In the genomic region with DNA sequence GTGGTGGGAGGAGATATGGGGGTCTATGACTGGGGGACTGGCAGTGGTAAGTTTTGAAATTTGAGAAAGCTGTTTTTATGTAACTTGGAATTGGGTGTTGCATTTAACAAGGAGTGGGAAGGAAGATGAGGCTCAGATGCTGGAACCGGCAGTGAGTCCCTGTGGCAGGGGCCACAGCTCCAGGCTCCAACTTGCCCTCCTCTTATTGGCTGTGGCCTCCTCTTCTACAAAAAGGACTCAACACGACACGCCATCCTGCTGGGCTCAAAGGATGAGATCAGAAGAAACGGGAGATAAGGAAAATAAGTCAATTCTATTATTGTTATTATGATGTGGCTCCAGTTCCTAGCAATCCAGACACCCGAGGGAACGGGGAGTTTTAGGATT, we compare ENCODE assay signal across 20 cellular contexts. TPM values are rescaled to one million over a fixed set of nuclear protein-coding genes. Genes with fewer than 3 reads are reported as not detected.
DNase-seq lines count a peak whose midpoint lies in the region; ATAC-seq, FAIRE-seq and TF ChIP-seq lines count a peak whose summit lies in the region.
"Had no signal": no experiment of that assay in that cellular context is flagged by ENCODE, and none has a peak within 500 bp of the region (broad histone marks: within the 10 kb centered on the region; RNA-seq: fewer than 3 reads in every experiment).

No MANE protein-coding gene starts in this region.

- H3K27me3 ChIP-seq in HepG2 (ENCODE audit: control insufficient read depth in 1 of 2, insufficient read depth in 2 of 2, low read length in 2 of 2) (no peaks in the 10 kb centered on the region), right lobe of liver (no peaks in the 10 kb centered on the region), gastroesophageal sphincter (no peaks in the 10 kb centered on the region), neuronal stem cell (ENCODE audit: control insufficient read depth in 3 of 3, insufficient read depth in 3 of 3, low read depth in 1 of 3, low read length in 3 of 3) (peaks cover 0 to 6% (median 0%) of the 10 kb centered on the region in 3 experiments)
- H3K27me3 ChIP-seq: testis had no signal

- H3K9me3 ChIP-seq in HepG2 (ENCODE audit: low read length) (no peaks in the 10 kb centered on the region), right lobe of liver (no peaks in the 10 kb centered on the region), gastroesophageal sphincter (no peaks in the 10 kb centered on the region), neuronal stem cell (replicated peaks in 1 of 2; ENCODE audit: control insufficient read depth in 2 of 2, insufficient read depth in 1 of 2, low read depth in 1 of 2, low read length in 2 of 2) (no peaks in the 10 kb centered on the region)
- H3K9me3 ChIP-seq: testis had no signal

- peak overlapping the region; percentile 33 for H3K4me2 ChIP-seq in HepG2 (ENCODE audit: low read depth, low read length)
- H3K4me2 ChIP-seq in neuronal stem cell (ENCODE audit: insufficient read depth, low read length, poor library complexity, severe bottlenecking), result no peak overlapping the region

- H3K18ac ChIP-seq in neuronal stem cell (ENCODE audit: low read length), result no peak overlapping the region

- no peak overlapping the region for H2BK15ac ChIP-seq in neuronal stem cell (ENCODE audit: low read length)

- WGBS in HepG2 (ENCODE audit: low lambda C conversion rate), result 6% methylated on average over 6 of the region's 6 CpGs
- WGBS in right lobe of liver (ENCODE audit: insufficient coverage, low coverage, low lambda C conversion rate, missing lambda C conversion rate), result 59% methylated on average over 5 of the region's 6 CpGs
- WGBS in gastroesophageal sphincter (ENCODE audit: low coverage in 1 of 2), 2 donors, result 56 to 67% methylated on average over 1 to 4 of the region's 6 CpGs
- whole genome bisulfite sequencing in neuronal stem cell (ENCODE audit: extremely low coverage in 2 of 2, insufficient read length in 2 of 2, insufficient replicate concordance in 1 of 2), 2 donors, result no CpG with 5 or more reads among the region's 6 CpGs

- H3K4me1 ChIP-seq in HepG2 (ENCODE audit: insufficient read depth, low read length), result peaks cover 81% of the 10 kb centered on the region
- H3K4me1 ChIP-seq in right lobe of liver, result peaks cover 2 to 24% (median 10%) of the 10 kb centered on the region in 4 donors
- peaks cover 0 to 38% (median 3%) of the 10 kb centered on the region in 3 donors for H3K4me1 ChIP-seq in gastroesophageal sphincter
- peaks cover 0 to 14% of the 10 kb centered on the region in 2 donors for H3K4me1 ChIP-seq in neuronal stem cell (ENCODE audit: control insufficient read depth in 2 of 2, insufficient read depth in 1 of 2, low read depth in 1 of 2, low read length in 2 of 2)

- H4K20me1 ChIP-seq in HepG2 (ENCODE audit: insufficient read depth, low read length), result no peaks in the 10 kb centered on the region

- ATAC-seq in HepG2, result no peak
- no peak for ATAC-seq in right lobe of liver
- ATAC-seq in gastroesophageal sphincter, result peak; percentile 2
- no peak for ATAC-seq in HG02798 (IDR thresholded peaks at IDR 0.05; ENCODE audit: poor library complexity, unreplicated experiment)
- no peak for ATAC-seq in HG02588 (IDR thresholded peaks at IDR 0.05; ENCODE audit: unreplicated experiment)

- no peak overlapping the region for H2BK120ac ChIP-seq in neuronal stem cell (ENCODE audit: low read depth, low read length)

- H4K91ac ChIP-seq in neuronal stem cell (ENCODE audit: low read depth, low read length, poor library complexity), result no peak overlapping the region

- no peak overlapping the region for H3K4ac ChIP-seq in neuronal stem cell (ENCODE audit: low read length)

- no peaks in the 10 kb centered on the region for H3K79me2 ChIP-seq in HepG2 (ENCODE audit: insufficient read depth, low read length)

- intact Hi-C loops in HepG2 (cut with micrococcal nuclease; ENCODE audit: unreplicated experiment), result no loop called here
- intact Hi-C loops in right lobe of liver (cut with DNase I), result no loop called here

- H3K4me3 ChIP-seq in HepG2 (replicated peaks in 1 of 3; ENCODE audit: insufficient read depth in 1 of 3, low read depth in 2 of 3, low read length in 3 of 3), result no peak overlapping the region
- no peak overlapping the region for H3K4me3 ChIP-seq in right lobe of liver
- no peak overlapping the region for H3K4me3 ChIP-seq in gastroesophageal sphincter
- H3K4me3 ChIP-seq in neuronal stem cell (ENCODE audit: low read length in 2 of 2), result no peak overlapping the region
- H3K4me3 ChIP-seq: testis had no signal

- no peak for TF ChIP-seq POLR2A in HepG2 (IDR thresholded peaks at IDR 0.05; ENCODE audit: insufficient read depth in 1 of 2, low read depth in 2 of 2, low read length in 2 of 2)
- TF ChIP-seq POLR2A in right lobe of liver (IDR thresholded peaks at IDR 0.05), result no peak
- no peak for TF ChIP-seq POLR2A in gastroesophageal sphincter (IDR thresholded peaks at IDR 0.05)

- CTCF ChIA-PET in HepG2 (lab: Yijun Ruan, JAX; ENCODE audit: low intra/inter-chr PET ratio, low total read pairs), result no interaction called here

- no peak overlapping the region for H3K27ac ChIP-seq in HepG2 (ENCODE audit: extremely low read length, insufficient read depth, low read length)
- H3K27ac ChIP-seq in right lobe of liver, result no peak overlapping the region
- H3K27ac ChIP-seq in gastroesophageal sphincter, result peak overlapping the region in 2 of 4 donors; percentile 45 to 88
- H3K27ac ChIP-seq in neuronal stem cell (replicated peaks; ENCODE audit: low read length), result no peak overlapping the region
- H3K27ac ChIP-seq: HL-60, testis had no signal

- H3K36me3 ChIP-seq in HepG2 (replicated peaks in 1 of 2; ENCODE audit: control insufficient read depth in 1 of 2, insufficient read depth in 2 of 2, low read length in 2 of 2) (no peaks in the 10 kb centered on the region), right lobe of liver (no peaks in the 10 kb centered on the region), gastroesophageal sphincter (no peaks in the 10 kb centered on the region), neuronal stem cell (replicated peaks in 1 of 2; ENCODE audit: control insufficient read depth in 2 of 2, insufficient read depth in 2 of 2, low read length in 2 of 2) (no peaks in the 10 kb centered on the region)

- no peak overlapping the region for H2BK12ac ChIP-seq in neuronal stem cell (ENCODE audit: low read length)

- TF ChIP-seq EP300 in HepG2 (IDR thresholded peaks at IDR 0.05; ENCODE audit: low read depth in 2 of 2, low read length in 2 of 2) (no peak), HepG2 (CRISPR knock-in tag; IDR thresholded peaks at IDR 0.05; ENCODE audit: borderline replicate concordance) (no peak), gastroesophageal sphincter (IDR thresholded peaks at IDR 0.05) (no peak)

- no peak overlapping the region for H4K8ac ChIP-seq in neuronal stem cell (ENCODE audit: low read depth, low read length)

- no peaks in the 10 kb centered on the region for H3K79me1 ChIP-seq in neuronal stem cell (ENCODE audit: low read depth, low read length)

- H2AK5ac ChIP-seq in neuronal stem cell (ENCODE audit: low read depth, low read length), result no peak overlapping the region

- FAIRE-seq in HepG2 (lab: Jason Lieb, UNC), result no peak
- FAIRE-seq: GM12892, islet of Langerhans had no signal

- no peak overlapping the region for H3K9ac ChIP-seq in HepG2 (ENCODE audit: insufficient read depth, low read depth, low read length)
- no peak overlapping the region for H3K9ac ChIP-seq in neuronal stem cell (ENCODE audit: low read depth, low read length, poor library complexity)

- TF ChIP-seq CTCF in HepG2 (CRISPR knock-in tag; IDR thresholded peaks at IDR 0.05) (no peak), right lobe of liver (IDR thresholded peaks at IDR 0.05) (no peak), gastroesophageal sphincter (IDR thresholded peaks at IDR 0.05) (no peak)

- no peak overlapping the region for H3K23ac ChIP-seq in neuronal stem cell (ENCODE audit: low read depth, low read length, poor library complexity)

- DNase-seq in HepG2 (ENCODE audit: low spot score) (no peak), right lobe of liver (no peak), neuronal stem cell (ENCODE audit: low spot score) (no peak), SHP77 treated with DMSO at 0.1 percent for 48 hours (lab: John Stamatoyannopoulos, UW) (no peak), DMS153 treated with DMSO at 0.1 percent for 48 hours (lab: John Stamatoyannopoulos, UW; ENCODE audit: unreplicated experiment) (no peak)
- DNase-seq: 8988T; activated CD4-positive, alpha-beta T cell treated with anti-CD3 and anti-CD28 coated beads, Interleukin-2, amount 10 ng/mL, durations not matched to agents 7 days and 5 days; activated naive CD4-positive, alpha-beta T cell treated with Interleukin-2 at 50 U/mL for 16 hours; C1 segment of cervical spinal cord; head of caudate nucleus; KG1; NCI-H1092; stimulated activated CD4-positive, alpha-beta T cell treated with anti-CD3 and anti-CD28 coated beads, Interleukin-4, amount 100 ng/mL, for 24 hours; testis had no signal

- BruUV-seq in HepG2 (replicated peaks; lab: Mats Ljungman, UMichigan), result no TSS peak

- H2BK5ac ChIP-seq in neuronal stem cell (ENCODE audit: low read length), result no peak overlapping the region

- no peak for TF ChIP-seq RAD21 in HepG2 (CRISPR knock-in tag; IDR thresholded peaks at IDR 0.05)

- POLR2A ChIA-PET in HepG2 (lab: Yijun Ruan, JAX), result no interaction called here

- in situ Hi-C loops in HepG2 (cut with HindIII; ENCODE audit: extremely low pct_ligation_motif_present, low pct_unique_long_range_greater_than_20kb), result no loop called here

- H3K14ac ChIP-seq in neuronal stem cell (ENCODE audit: low read length), result no peak overlapping the region

- no peak overlapping the region for H2AFZ ChIP-seq in HepG2 (ENCODE audit: low read length)
- H2AFZ ChIP-seq in neuronal stem cell (ENCODE audit: low read length), result peak overlapping the region; percentile 46

RNA-seq across cellular contexts. Expression of gene TGM2, which starts 5.8 kb away (rescaled TPM):
- total RNA-seq in HepG2 (2016; rRNA removed; fragmentation: Illumina TruSeq; extraction: Trizol), result 4.2 and 4.5 TPM in 2 replicates
- total RNA-seq in HepG2 (2016; cell fraction: cytosol; rRNA removed; fragmentation: Illumina TruSeq; extraction: Trizol; ENCODE audit: low read depth), result 0.61 and 0.88 TPM in 2 replicates
- 3.3 and 4.3 TPM in 2 replicates for total RNA-seq in HepG2 (2016; cell fraction: insoluble cytoplasmic fraction; rRNA removed; fragmentation: Illumina TruSeq; extraction: Trizol)
- total RNA-seq in HepG2 (2016; cell fraction: membrane; rRNA removed; fragmentation: Illumina TruSeq; extraction: Trizol), result 2.1 and 2.3 TPM in 2 replicates
- total RNA-seq in HepG2 (2016; cell fraction: nucleus; rRNA removed; fragmentation: Illumina TruSeq; extraction: Trizol), result 4.3 and 4.5 TPM in 2 replicates
- 46.4 and 52.3 TPM in 2 replicates for polyA plus RNA-seq in HepG2 (2011; rRNA removed)
- polyA plus RNA-seq in HepG2 (2011; cell fraction: cytosol; rRNA removed), result 39.7 and 45.8 TPM in 2 replicates
- polyA plus RNA-seq in HepG2 (2011; cell fraction: nucleus; rRNA removed), result 48.4 and 54.8 TPM in 2 replicates
- polyA plus RNA-seq in HepG2 (2012), result 14.4 and 32.4 TPM in 2 replicates
- 1.5 and 1.8 TPM in 2 replicates for polyA plus RNA-seq in HepG2 (2016; cell fraction: cytosol; fragmentation: Illumina TruSeq; extraction: Trizol; ENCODE audit: low read depth)
- polyA plus RNA-seq in HepG2 (2016; cell fraction: insoluble cytoplasmic fraction; fragmentation: Illumina TruSeq; extraction: Trizol; ENCODE audit: low read depth), result 5.3 and 7.5 TPM in 2 replicates
- polyA plus RNA-seq in HepG2 (2016; cell fraction: membrane; fragmentation: Illumina TruSeq; extraction: Trizol; ENCODE audit: low read depth), result 2.5 TPM in 2 replicates
- polyA plus RNA-seq in HepG2 (2016; cell fraction: nucleus; fragmentation: Illumina TruSeq; extraction: Trizol; ENCODE audit: insufficient read depth, low read depth), result 7.7 and 9.8 TPM in 2 replicates
- 39.1 and 112 TPM in 2 replicates for polyA minus RNA-seq in HepG2 (2011; rRNA and poly(A)+ RNA removed; ENCODE audit: low replicate concordance)
- polyA minus RNA-seq in HepG2 (2011; cell fraction: cytosol; rRNA and poly(A)+ RNA removed), result 43.5 and 48.8 TPM in 2 replicates
- 26.7 and 32.2 TPM in 2 replicates for polyA minus RNA-seq in HepG2 (2011; cell fraction: nucleus; rRNA and poly(A)+ RNA removed)
- total RNA-seq in right lobe of liver, result 100 to 1,000 TPM; 135 to 940 (median 474) TPM
- 100 to 1,000 TPM; 163 to 385 (median 188) TPM for total RNA-seq in gastroesophageal sphincter
- polyA plus RNA-seq in neuronal stem cell (2013, experiment 1 of 2), result 0.46 TPM
- polyA plus RNA-seq in neuronal stem cell (2013, experiment 2 of 2), result 0.39 TPM

Comparison
In these comparisons a context has a peak if more than half of its experiments do, and no peak if none do; other contexts are left out.
1. RNA of gene TGM2, which starts 5.8 kb away (total RNA-seq): 135 to 940 TPM in right lobe of liver and 163 to 385 TPM in gastroesophageal sphincter; 0.61 to 4.5 TPM in HepG2; every median in the first group is over 10 times any median in the second.